In genomic region chr2:21928292-21928691, GRCh38 we compare ENCODE assay signal across 2 cellular contexts.
TF ChIP-seq lines count a peak whose summit lies in the region.

No MANE protein-coding gene starts in this region.

TF ChIP-seq in SK-N-SH, 30 proteins besides CTCF, POLR2A, EP300 and RAD21:
- TF ChIP-seq SIN3A (IDR thresholded peaks at IDR 0.05; ENCODE audit: borderline replicate concordance, low read depth, low read length) (no peak), SMC3 (IDR thresholded peaks at IDR 0.05; ENCODE audit: low read depth, low read length) (0 out of 2 replicates have a peak, but pooled peaks have one; percentile 2)

TF ChIP-seq in SK-N-SH treated with all-trans-retinoic acid at 6 μM for 48 hours, 23 proteins besides CTCF, POLR2A, EP300 and RAD21 (continued from another document):
- TF ChIP-seq TSHZ2 (CRISPR knock-in tag; IDR thresholded peaks at IDR 0.05): no peak
- no peak for TF ChIP-seq ZFP30 (CRISPR knock-in tag; IDR thresholded peaks at IDR 0.05)
- TF ChIP-seq PATZ1 (CRISPR knock-in tag; IDR thresholded peaks at IDR 0.05; ENCODE audit: borderline replicate concordance): no peak
- TF ChIP-seq ZNF565 (CRISPR knock-in tag; conservative IDR thresholded peaks at IDR 0.05; ENCODE audit: low read depth): no peak
- TF ChIP-seq CREB5 (CRISPR knock-in tag; IDR thresholded peaks at IDR 0.05; ENCODE audit: low read depth): no peak
- TF ChIP-seq CSRNP3 (CRISPR knock-in tag; IDR thresholded peaks at IDR 0.05): no peak
- TF ChIP-seq SNAI2 (CRISPR knock-in tag; IDR thresholded peaks at IDR 0.05): no peak
- TF ChIP-seq ESRRG (CRISPR knock-in tag; IDR thresholded peaks at IDR 0.05): no peak
- TF ChIP-seq CSDC2 (CRISPR knock-in tag; IDR thresholded peaks at IDR 0.05): no peak
- no peak for TF ChIP-seq ZNF70 (CRISPR knock-in tag; IDR thresholded peaks at IDR 0.05)
- TF ChIP-seq ARNTL (CRISPR knock-in tag; IDR thresholded peaks at IDR 0.05; ENCODE audit: borderline replicate concordance, low read depth): no peak
- no peak for TF ChIP-seq RARB (CRISPR knock-in tag; IDR thresholded peaks at IDR 0.05)
- no peak for TF ChIP-seq OSR1 (CRISPR knock-in tag; IDR thresholded peaks at IDR 0.05)
- no peak for TF ChIP-seq ZFP3 (CRISPR knock-in tag; IDR thresholded peaks at IDR 0.05)
- no peak for TF ChIP-seq ZC3H10 (CRISPR knock-in tag; IDR thresholded peaks at IDR 0.05)
- TF ChIP-seq ISL1 (CRISPR knock-in tag; IDR thresholded peaks at IDR 0.05): no peak
- TF ChIP-seq POU6F1 (CRISPR knock-in tag; IDR thresholded peaks at IDR 0.05; ENCODE audit: borderline replicate concordance, low read depth): no peak
- no peak for TF ChIP-seq PPARA (CRISPR knock-in tag; IDR thresholded peaks at IDR 0.05; ENCODE audit: borderline replicate concordance)
- no peak for TF ChIP-seq TCF4 (CRISPR knock-in tag; IDR thresholded peaks at IDR 0.05; ENCODE audit: borderline replicate concordance)
